Comparison of ENCODE assay signal across 9 cellular contexts in the genomic region with DNA sequence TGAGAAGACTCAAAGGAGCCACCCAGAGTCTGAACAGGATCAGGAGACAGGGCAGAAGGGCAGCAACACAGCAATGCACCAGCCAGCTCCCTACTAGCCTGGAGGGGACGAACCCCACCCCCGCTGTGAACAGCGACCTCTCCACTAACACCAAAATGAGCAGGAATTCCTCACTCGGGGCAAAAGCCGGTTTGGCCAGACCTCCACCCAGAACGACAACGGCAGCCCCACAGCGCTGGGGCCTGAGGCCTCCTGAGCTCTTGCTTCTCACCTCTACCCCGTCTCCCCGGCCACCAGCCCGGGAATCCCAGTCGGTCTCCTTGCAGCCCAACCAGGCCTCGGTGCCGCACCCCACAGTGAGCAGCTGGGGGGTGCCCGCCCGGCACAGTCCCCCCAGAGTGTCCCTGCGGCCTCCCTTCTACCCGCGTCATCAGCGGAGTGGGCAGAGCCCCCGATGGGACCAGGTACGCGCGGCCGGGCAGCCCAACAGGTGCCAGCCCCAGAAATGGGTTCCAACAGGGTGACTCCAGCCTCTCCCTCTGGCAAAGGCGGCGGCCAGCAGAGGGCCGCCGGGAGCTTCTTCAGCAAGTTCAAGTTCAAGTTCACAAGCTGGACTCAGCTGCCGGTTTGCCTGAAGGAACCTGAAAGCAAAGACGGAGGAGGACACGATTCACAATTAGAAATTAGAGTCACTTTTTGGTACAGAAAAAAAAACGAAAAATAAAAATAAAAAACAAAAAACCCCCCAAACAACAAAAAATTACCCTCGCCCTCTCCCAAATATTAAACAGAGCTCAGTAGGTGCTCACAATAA.
DNase-seq lines count a peak whose midpoint lies in the region; ATAC-seq and TF ChIP-seq lines count a peak whose summit lies in the region.
"Had no signal": no experiment of that assay in that cellular context is flagged by ENCODE, and none has a peak within 500 bp of the region (broad histone marks: within the 10 kb centered on the region; RNA-seq: fewer than 3 reads in every experiment).

No MANE protein-coding gene starts in this region.

- H4K8ac ChIP-seq in trophoblast cell (ENCODE audit: low read depth, low read length): peak overlapping the region; percentile 53

- no peak overlapping the region for H3K23ac ChIP-seq in trophoblast cell (ENCODE audit: low read length)

- H3K9ac ChIP-seq in trophoblast cell (ENCODE audit: low read length): no peak overlapping the region

- H3K79me2 ChIP-seq in trophoblast cell (ENCODE audit: control insufficient read depth, insufficient read depth, low read length, poor library complexity): no peaks in the 10 kb centered on the region

- peaks cover 2% of the 10 kb centered on the region for H3K9me3 Mint-ChIP-seq in activated CD4-positive, alpha-beta memory T cell treated with anti-CD3 and anti-CD28 coated beads, Interleukin-2, amount 10 ng/mL, durations not matched to agents 7 days and 5 days
- H3K9me3 Mint-ChIP-seq in naive thymus-derived CD4-positive, alpha-beta T cell: peaks cover 0 to 44% (median 10%) of the 10 kb centered on the region in 11 donors

- H3K27ac ChIP-seq in heart left ventricle (no peak overlapping the region), trophoblast cell (ENCODE audit: low read depth, low read length) (no peak overlapping the region)
- H3K27ac ChIP-seq in naive thymus-derived CD4-positive, alpha-beta T cell (ENCODE audit: low read depth, low read length): no peak overlapping the region

- H3K36me3 ChIP-seq in heart left ventricle (no peaks in the 10 kb centered on the region), trophoblast cell (ENCODE audit: control insufficient read depth in 1 of 2, insufficient read depth in 2 of 2, low read length in 2 of 2) (no peaks in the 10 kb centered on the region)
- H3K36me3 ChIP-seq in naive thymus-derived CD4-positive, alpha-beta T cell (ENCODE audit: control insufficient read depth in 2 of 3, insufficient read depth in 3 of 3, low read length in 3 of 3): no peaks in the 10 kb centered on the region

- WGBS in heart left ventricle, 4 donors: 38 to 51% (median 41%) methylated on average over 28 to 34 of the region's 34 CpGs
- 100% methylated on average over 1 of the region's 34 CpGs for WGBS in trophoblast cell (ENCODE audit: extremely low coverage, insufficient coverage, insufficient read length)

- H3K4me3 Mint-ChIP-seq in activated CD4-positive, alpha-beta memory T cell treated with anti-CD3 and anti-CD28 coated beads, Interleukin-2, amount 10 ng/mL, durations not matched to agents 7 days and 5 days: no peak overlapping the region
- H3K4me3 Mint-ChIP-seq in naive thymus-derived CD4-positive, alpha-beta T cell: peak overlapping the region in 4 of 10 donors; percentile 12 to 48 (median 36)

- peak overlapping the region; percentile 11 for H3K4me2 ChIP-seq in trophoblast cell (ENCODE audit: low read length)

- POLR2A ChIA-PET in activated CD4-positive, alpha-beta memory T cell treated with anti-CD3 and anti-CD28 coated beads, Interleukin-2, amount 10 ng/mL, durations not matched to agents 7 days and 5 days (lab: Charles Lee): no interaction called here
- POLR2A ChIA-PET in naive thymus-derived CD4-positive, alpha-beta T cell (lab: Charles Lee): no interaction called here

- H3K9me3 ChIP-seq in heart left ventricle (peaks cover 0 to 6% (median 0%) of the 10 kb centered on the region in 12 donors), trophoblast cell (ENCODE audit: insufficient read depth, low read depth, low read length) (peaks cover 2% of the 10 kb centered on the region)
- no peaks in the 10 kb centered on the region for H3K9me3 ChIP-seq in naive thymus-derived CD4-positive, alpha-beta T cell (ENCODE audit: control insufficient read depth in 2 of 3, low read length in 3 of 3)

- no peaks in the 10 kb centered on the region for H3K27me3 ChIP-seq in heart left ventricle
- H3K27me3 ChIP-seq in trophoblast cell (ENCODE audit: insufficient read depth, low read length): no peaks in the 10 kb centered on the region
- H3K27me3 ChIP-seq in naive thymus-derived CD4-positive, alpha-beta T cell (ENCODE audit: control insufficient read depth in 2 of 2, insufficient read depth in 2 of 2, low read length in 2 of 2): no peaks in the 10 kb centered on the region

- DNase-seq in DMS53 treated with DMSO at 0.1 percent for 48 hours (lab: John Stamatoyannopoulos, UW; ENCODE audit: unreplicated experiment) (peak; percentile 15), heart left ventricle (peak; percentile 37 to 73 (median 62)), trophoblast cell (peak; percentile 21 to 48), cerebellum (ENCODE audit: low spot score) (no peak), NOMO-1 treated with DMSO at 0.1 percent for 48 hours (lab: John Stamatoyannopoulos, UW; ENCODE audit: unreplicated experiment) (no peak)
- peak; percentile 18 for DNase-seq in activated CD4-positive, alpha-beta memory T cell treated with anti-CD3 and anti-CD28 coated beads, Interleukin-2, amount 10 ng/mL, durations not matched to agents 7 days and 5 days
- DNase-seq in naive thymus-derived CD4-positive, alpha-beta T cell: no peak
- DNase-seq: effector CD8-positive, alpha-beta T cell had no signal

- H3K4ac ChIP-seq in trophoblast cell (ENCODE audit: low read depth, low read length): no peak overlapping the region

- H3K79me1 ChIP-seq in trophoblast cell (ENCODE audit: low read length): peaks cover 3% of the 10 kb centered on the region

- peaks cover 10% of the 10 kb centered on the region for H3K4me1 Mint-ChIP-seq in activated CD4-positive, alpha-beta memory T cell treated with anti-CD3 and anti-CD28 coated beads, Interleukin-2, amount 10 ng/mL, durations not matched to agents 7 days and 5 days
- peaks cover 0 to 10% (median 4%) of the 10 kb centered on the region in 7 donors for H3K4me1 Mint-ChIP-seq in naive thymus-derived CD4-positive, alpha-beta T cell

- H2AFZ ChIP-seq in trophoblast cell (ENCODE audit: insufficient read depth, low read length, poor library complexity): no peak overlapping the region

- no peak overlapping the region for H3K14ac ChIP-seq in trophoblast cell (ENCODE audit: low read length)

- H3K4me1 ChIP-seq in heart left ventricle (peaks cover 0 to 13% (median 4%) of the 10 kb centered on the region in 12 donors), trophoblast cell (ENCODE audit: control insufficient read depth in 1 of 2, insufficient read depth in 2 of 2, low read length in 2 of 2) (peaks cover 16 to 17% of the 10 kb centered on the region in 2 experiments)
- no peaks in the 10 kb centered on the region for H3K4me1 ChIP-seq in naive thymus-derived CD4-positive, alpha-beta T cell (ENCODE audit: control insufficient read depth in 2 of 2, insufficient read depth in 2 of 2, low read length in 2 of 2)

- no peak overlapping the region for H3K18ac ChIP-seq in trophoblast cell (ENCODE audit: low read length)

- H3K36me3 Mint-ChIP-seq in activated CD4-positive, alpha-beta memory T cell treated with anti-CD3 and anti-CD28 coated beads, Interleukin-2, amount 10 ng/mL, durations not matched to agents 7 days and 5 days (ENCODE audit: low read depth): peaks cover 6% of the 10 kb centered on the region
- peaks cover 0 to 9% (median 3%) of the 10 kb centered on the region in 5 donors for H3K36me3 Mint-ChIP-seq in naive thymus-derived CD4-positive, alpha-beta T cell

- TF ChIP-seq CTCF in heart left ventricle (IDR thresholded peaks at IDR 0.05): peak; percentile 18 to 60 (median 42)

- no peak overlapping the region for H2AK5ac ChIP-seq in trophoblast cell (ENCODE audit: low read length)

- ATAC-seq in heart left ventricle: peak in 3 of 4 donors; percentile 60 to 84 (median 62)
- no peak for ATAC-seq in naive thymus-derived CD4-positive, alpha-beta T cell
- no peak for ATAC-seq in GM19395 (IDR thresholded peaks at IDR 0.05; ENCODE audit: unreplicated experiment)

- H3K27me3 Mint-ChIP-seq in activated CD4-positive, alpha-beta memory T cell treated with anti-CD3 and anti-CD28 coated beads, Interleukin-2, amount 10 ng/mL, durations not matched to agents 7 days and 5 days: peaks cover 34% of the 10 kb centered on the region
- H3K27me3 Mint-ChIP-seq in naive thymus-derived CD4-positive, alpha-beta T cell: peaks cover 41 to 58% (median 46%) of the 10 kb centered on the region in 5 donors

- no peak for TF ChIP-seq POLR2A in heart left ventricle (IDR thresholded peaks at IDR 0.05)

- H3K4me3 ChIP-seq in heart left ventricle (peak overlapping the region in 11 of 12 donors; percentile 33 to 57 (median 48)), trophoblast cell (ENCODE audit: low read depth, low read length) (no peak overlapping the region)
- no peak overlapping the region for H3K4me3 ChIP-seq in naive thymus-derived CD4-positive, alpha-beta T cell (ENCODE audit: low read length)

- peak overlapping the region; percentile 6 for H2BK5ac ChIP-seq in trophoblast cell (ENCODE audit: low read depth, low read length, poor library complexity)

- no peak overlapping the region for H4K12ac ChIP-seq in trophoblast cell (ENCODE audit: low read depth, low read length)

- CTCF ChIA-PET in activated CD4-positive, alpha-beta memory T cell treated with anti-CD3 and anti-CD28 coated beads, Interleukin-2, amount 10 ng/mL, durations not matched to agents 7 days and 5 days (lab: Charles Lee): interaction anchor here (0.6 to 1.2 kb wide), 4 partner anchors 8 to 239 kb away, joined by 3 to 4 read pairs (median 3); no protein-coding TSS in a partner anchor
- CTCF ChIA-PET in naive thymus-derived CD4-positive, alpha-beta T cell (lab: Charles Lee): no interaction called here

- no peak overlapping the region for H4K91ac ChIP-seq in trophoblast cell (ENCODE audit: low read depth, low read length)

- no peak overlapping the region for H2BK120ac ChIP-seq in trophoblast cell (ENCODE audit: insufficient read depth, low read length, poor library complexity)

- H3K27ac Mint-ChIP-seq in activated CD4-positive, alpha-beta memory T cell treated with anti-CD3 and anti-CD28 coated beads, Interleukin-2, amount 10 ng/mL, durations not matched to agents 7 days and 5 days: no peak overlapping the region
- H3K27ac Mint-ChIP-seq in naive thymus-derived CD4-positive, alpha-beta T cell: no peak overlapping the region

- no peak overlapping the region for H2BK12ac ChIP-seq in trophoblast cell (ENCODE audit: low read length)

- intact Hi-C loops in heart left ventricle (cut with DNase I): loop anchor here in 1 of 10 donors (10.0 kb wide), 1 partner anchor 55 kb away; no protein-coding TSS in a partner anchor
- intact Hi-C loops in naive thymus-derived CD4-positive, alpha-beta T cell (cut with micrococcal nuclease): no loop called here

Comparison
In these comparisons a context has a peak if more than half of its experiments do, and no peak if none do; other contexts are left out.
1. DNase-seq: peak in DMS53 treated with DMSO at 0.1 percent for 48 hours (single experiment), activated CD4-positive, alpha-beta memory T cell treated with anti-CD3 and anti-CD28 coated beads, Interleukin-2, amount 10 ng/mL, durations not matched to agents 7 days and 5 days (single experiment), heart left ventricle (5 of 5) and trophoblast cell (2 of 2); none in cerebellum (single experiment), NOMO-1 treated with DMSO at 0.1 percent for 48 hours (single experiment) and naive thymus-derived CD4-positive, alpha-beta T cell (0 of 9).
2. ATAC-seq: peak in heart left ventricle (3 of 4); none in naive thymus-derived CD4-positive, alpha-beta T cell (single experiment) and GM19395 (single experiment).
3. H3K4me3 ChIP-seq: peak in heart left ventricle (11 of 12); none in trophoblast cell (single experiment) and naive thymus-derived CD4-positive, alpha-beta T cell (single experiment).